ENCODE assay signal across 20 cellular contexts in genomic region chr1:240387036-240387435, GRCh38.
DNase-seq lines count a peak whose midpoint lies in the region; ATAC-seq and TF ChIP-seq lines count a peak whose summit lies in the region.
"Had no signal": no experiment of that assay in that cellular context is flagged by ENCODE, and none has a peak within 500 bp of the region (broad histone marks: within the 10 kb centered on the region; RNA-seq: fewer than 3 reads in every experiment).

No MANE protein-coding gene starts in this region.

- intact Hi-C loops in sciatic nerve (cut with DNase I) = no loop called here
- intact Hi-C loops in left colon (cut with DNase I, micrococcal nuclease) = no loop called here

- H3K9me3 ChIP-seq in RWPE2 (ENCODE audit: severe bottlenecking) = no peaks in the 10 kb centered on the region
- H3K9me3 ChIP-seq: Caco-2 had no signal

- no peak for ATAC-seq in RWPE2 (ENCODE audit: low read depth)
- peak; percentile 61 for ATAC-seq in sciatic nerve
- ATAC-seq in left colon = no peak

- H3K36me3 ChIP-seq in RWPE2 (ENCODE audit: low read depth) (no peaks in the 10 kb centered on the region), brain microvascular endothelial cell (replicated peaks) (no peaks in the 10 kb centered on the region)

- no peak overlapping the region for H3K27ac Mint-ChIP-seq in activated naive CD4-positive, alpha-beta T cell treated with anti-CD3 and anti-CD28 coated beads, Interleukin-2, amount 10 ng/mL, durations not matched to agents 7 days and 5 days
- H3K27ac Mint-ChIP-seq: CD4-positive, alpha-beta T cell; H9 had no signal

- H3K27me3 ChIP-seq in RWPE2 (ENCODE audit: insufficient read depth, poor library complexity, severe bottlenecking) (no peaks in the 10 kb centered on the region), brain microvascular endothelial cell (replicated peaks) (no peaks in the 10 kb centered on the region)

- peak; percentile 14 for DNase-seq in A172 (ENCODE audit: low spot score)
- DNase-seq in RWPE2 (ENCODE audit: low spot score) = no peak
- no peak for DNase-seq in brain microvascular endothelial cell
- DNase-seq in sciatic nerve (ENCODE audit: low spot score) = no peak
- no peak for DNase-seq in left colon
- no peak for DNase-seq in activated naive CD4-positive, alpha-beta T cell treated with anti-CD3 and anti-CD28 coated beads, Interleukin-2, amount 10 ng/mL, durations not matched to agents 7 days and 5 days
- DNase-seq in hypothalamus (lab: John Stamatoyannopoulos, UW) = no peak
- DNase-seq in NCI-H526 treated with DMSO at 0.1 percent for 48 hours (lab: John Stamatoyannopoulos, UW) = no peak
- DNase-seq: 8988T; Caco-2; CD4-positive, alpha-beta T cell; DMS153; GDM1; H9; NCI-H1417 treated with DMSO at 0.1 percent for 48 hours; NCI-H187 treated with DMSO at 0.1 percent for 48 hours; NCI-H2227 treated with DMSO at 0.1 percent for 48 hours; NCI-H524; PC-9 had no signal

- TF ChIP-seq CTCF in RWPE2 (IDR thresholded peaks at IDR 0.05; ENCODE audit: poor library complexity, severe bottlenecking) (no peak), brain microvascular endothelial cell (IDR thresholded peaks at IDR 0.05; ENCODE audit: low read depth, low read length, missing control alignments) (no peak)

- peaks cover 14% of the 10 kb centered on the region for H3K4me1 ChIP-seq in RWPE2 (ENCODE audit: insufficient read depth, poor library complexity, severe bottlenecking)
- H3K4me1 ChIP-seq: Caco-2 had no signal

- CTCF ChIA-PET in activated naive CD4-positive, alpha-beta T cell treated with anti-CD3 and anti-CD28 coated beads, Interleukin-2, amount 10 ng/mL, durations not matched to agents 7 days and 5 days (lab: Charles Lee) = interaction anchor here (0.8 kb wide), 1 partner anchor 124 kb away, joined by 3 read pairs; no protein-coding TSS in a partner anchor

- H3K36me3 Mint-ChIP-seq in activated naive CD4-positive, alpha-beta T cell treated with anti-CD3 and anti-CD28 coated beads, Interleukin-2, amount 10 ng/mL, durations not matched to agents 7 days and 5 days = no peaks in the 10 kb centered on the region

- no peaks in the 10 kb centered on the region for H3K4me1 Mint-ChIP-seq in activated naive CD4-positive, alpha-beta T cell treated with anti-CD3 and anti-CD28 coated beads, Interleukin-2, amount 10 ng/mL, durations not matched to agents 7 days and 5 days

- H3K27me3 Mint-ChIP-seq in activated naive CD4-positive, alpha-beta T cell treated with anti-CD3 and anti-CD28 coated beads, Interleukin-2, amount 10 ng/mL, durations not matched to agents 7 days and 5 days = no peaks in the 10 kb centered on the region
- H3K27me3 Mint-ChIP-seq: CD4-positive, alpha-beta T cell had no signal

- H3K9me3 Mint-ChIP-seq in activated naive CD4-positive, alpha-beta T cell treated with anti-CD3 and anti-CD28 coated beads, Interleukin-2, amount 10 ng/mL, durations not matched to agents 7 days and 5 days = peaks cover 6% of the 10 kb centered on the region
- H3K9me3 Mint-ChIP-seq: CD4-positive, alpha-beta T cell had no signal

- peak overlapping the region; percentile 79 for H3K27ac ChIP-seq in RWPE2 (ENCODE audit: poor library complexity, severe bottlenecking)
- peak overlapping the region; percentile 84 for H3K27ac ChIP-seq in brain microvascular endothelial cell
- H3K27ac ChIP-seq: KMS-11, PC-9 had no signal

- no peak overlapping the region for H3K4me3 ChIP-seq in RWPE2 (ENCODE audit: severe bottlenecking)
- no peak overlapping the region for H3K4me3 ChIP-seq in brain microvascular endothelial cell (ENCODE audit: low read depth, low read length)
- H3K4me3 ChIP-seq: PC-9 had no signal

- in situ Hi-C loops in brain microvascular endothelial cell (cut with HindIII; ENCODE audit: low pct_ligation_motif_present, low sequenced_read_pairs) = no loop called here

- no peak overlapping the region for H3K4me3 Mint-ChIP-seq in activated naive CD4-positive, alpha-beta T cell treated with anti-CD3 and anti-CD28 coated beads, Interleukin-2, amount 10 ng/mL, durations not matched to agents 7 days and 5 days
- H3K4me3 Mint-ChIP-seq: CD4-positive, alpha-beta T cell; H9 had no signal
